ENCODE assay signal across 1 cellular context in the genomic region with DNA sequence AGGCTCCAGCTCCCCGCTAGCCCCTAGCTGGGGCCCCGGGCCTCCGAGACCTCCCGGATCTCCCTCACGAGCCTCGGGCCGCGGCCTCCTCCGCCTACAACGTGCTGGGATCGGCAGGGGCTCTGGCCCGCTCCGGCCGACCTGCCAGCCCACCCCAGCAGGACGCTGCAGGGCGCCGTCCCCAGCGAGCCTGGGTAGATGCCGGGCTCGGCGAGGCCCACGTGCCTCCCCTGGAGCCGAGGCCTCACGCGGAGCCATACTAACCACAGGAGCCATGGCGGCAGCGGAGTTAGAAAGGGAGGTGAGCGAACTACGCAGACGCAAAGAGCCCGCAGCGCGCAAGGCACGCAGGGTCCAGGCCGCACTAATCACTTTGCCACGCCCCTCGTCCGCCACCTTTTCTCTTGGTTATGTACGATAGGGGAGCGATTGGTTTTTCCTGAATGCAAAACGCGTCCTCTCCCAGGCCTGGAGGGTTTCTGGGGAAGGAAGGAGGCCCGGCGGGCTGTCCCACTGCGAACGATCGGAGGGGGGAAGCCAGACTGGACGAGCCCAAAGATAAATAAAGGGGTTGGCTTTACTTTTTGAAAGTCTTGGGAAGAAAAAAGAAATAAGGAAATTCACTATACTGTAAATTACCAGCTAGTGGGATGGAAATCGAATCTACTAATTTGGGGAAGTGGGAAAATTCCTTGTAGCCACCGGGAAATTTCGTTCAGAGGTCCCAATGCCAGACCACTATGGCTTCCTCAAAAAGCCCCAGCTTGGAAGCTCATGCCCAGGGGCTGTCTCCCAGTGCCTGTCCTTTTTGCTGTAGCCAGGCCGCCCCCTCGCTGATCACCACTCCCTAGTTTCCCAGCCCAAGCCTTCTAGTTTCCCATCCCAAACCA.
TF ChIP-seq lines count a peak whose summit lies in the region.

A gene (minus strand): TSS at position 298 of the 890 bp plus-strand sequence. CDS start 22 bp downstream, at position 276.

TF ChIP-seq in liver, 16 proteins besides CTCF, POLR2A, EP300 and RAD21 (continued from another document):
- TF ChIP-seq, protein P1, sequence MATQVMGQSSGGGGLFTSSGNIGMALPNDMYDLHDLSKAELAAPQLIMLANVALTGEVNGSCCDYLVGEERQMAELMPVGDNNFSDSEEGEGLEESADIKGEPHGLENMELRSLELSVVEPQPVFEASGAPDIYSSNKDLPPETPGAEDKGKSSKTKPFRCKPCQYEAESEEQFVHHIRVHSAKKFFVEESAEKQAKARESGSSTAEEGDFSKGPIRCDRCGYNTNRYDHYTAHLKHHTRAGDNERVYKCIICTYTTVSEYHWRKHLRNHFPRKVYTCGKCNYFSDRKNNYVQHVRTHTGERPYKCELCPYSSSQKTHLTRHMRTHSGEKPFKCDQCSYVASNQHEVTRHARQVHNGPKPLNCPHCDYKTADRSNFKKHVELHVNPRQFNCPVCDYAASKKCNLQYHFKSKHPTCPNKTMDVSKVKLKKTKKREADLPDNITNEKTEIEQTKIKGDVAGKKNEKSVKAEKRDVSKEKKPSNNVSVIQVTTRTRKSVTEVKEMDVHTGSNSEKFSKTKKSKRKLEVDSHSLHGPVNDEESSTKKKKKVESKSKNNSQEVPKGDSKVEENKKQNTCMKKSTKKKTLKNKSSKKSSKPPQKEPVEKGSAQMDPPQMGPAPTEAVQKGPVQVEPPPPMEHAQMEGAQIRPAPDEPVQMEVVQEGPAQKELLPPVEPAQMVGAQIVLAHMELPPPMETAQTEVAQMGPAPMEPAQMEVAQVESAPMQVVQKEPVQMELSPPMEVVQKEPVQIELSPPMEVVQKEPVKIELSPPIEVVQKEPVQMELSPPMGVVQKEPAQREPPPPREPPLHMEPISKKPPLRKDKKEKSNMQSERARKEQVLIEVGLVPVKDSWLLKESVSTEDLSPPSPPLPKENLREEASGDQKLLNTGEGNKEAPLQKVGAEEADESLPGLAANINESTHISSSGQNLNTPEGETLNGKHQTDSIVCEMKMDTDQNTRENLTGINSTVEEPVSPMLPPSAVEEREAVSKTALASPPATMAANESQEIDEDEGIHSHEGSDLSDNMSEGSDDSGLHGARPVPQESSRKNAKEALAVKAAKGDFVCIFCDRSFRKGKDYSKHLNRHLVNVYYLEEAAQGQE (IDR thresholded peaks at IDR 0.05) = peak; percentile 89
- TF ChIP-seq FOXA1 (IDR thresholded peaks at IDR 0.05) (peak; percentile 76), NR2F2 (IDR thresholded peaks at IDR 0.05) (peak; percentile 11), HNF4G (IDR thresholded peaks at IDR 0.05) (peak; percentile 11), JUND (IDR thresholded peaks at IDR 0.05) (no peak), YY1 (IDR thresholded peaks at IDR 0.05) (peak; percentile 98), RXRA (IDR thresholded peaks at IDR 0.05) (peak; percentile 69 to 74), GABPA (IDR thresholded peaks at IDR 0.05 in 1 of 2, conservative IDR thresholded peaks at IDR 0.05 in 1 of 2) (peak in 1 of 2 donors; percentile 77), TAF1 (conservative IDR thresholded peaks at IDR 0.05) (peak; percentile 55)
- TF ChIP-seq, protein P2, sequence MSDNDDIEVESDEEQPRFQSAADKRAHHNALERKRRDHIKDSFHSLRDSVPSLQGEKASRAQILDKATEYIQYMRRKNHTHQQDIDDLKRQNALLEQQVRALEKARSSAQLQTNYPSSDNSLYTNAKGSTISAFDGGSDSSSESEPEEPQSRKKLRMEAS (IDR thresholded peaks at IDR 0.05) = peak; percentile 99
- TF ChIP-seq, protein P3, sequence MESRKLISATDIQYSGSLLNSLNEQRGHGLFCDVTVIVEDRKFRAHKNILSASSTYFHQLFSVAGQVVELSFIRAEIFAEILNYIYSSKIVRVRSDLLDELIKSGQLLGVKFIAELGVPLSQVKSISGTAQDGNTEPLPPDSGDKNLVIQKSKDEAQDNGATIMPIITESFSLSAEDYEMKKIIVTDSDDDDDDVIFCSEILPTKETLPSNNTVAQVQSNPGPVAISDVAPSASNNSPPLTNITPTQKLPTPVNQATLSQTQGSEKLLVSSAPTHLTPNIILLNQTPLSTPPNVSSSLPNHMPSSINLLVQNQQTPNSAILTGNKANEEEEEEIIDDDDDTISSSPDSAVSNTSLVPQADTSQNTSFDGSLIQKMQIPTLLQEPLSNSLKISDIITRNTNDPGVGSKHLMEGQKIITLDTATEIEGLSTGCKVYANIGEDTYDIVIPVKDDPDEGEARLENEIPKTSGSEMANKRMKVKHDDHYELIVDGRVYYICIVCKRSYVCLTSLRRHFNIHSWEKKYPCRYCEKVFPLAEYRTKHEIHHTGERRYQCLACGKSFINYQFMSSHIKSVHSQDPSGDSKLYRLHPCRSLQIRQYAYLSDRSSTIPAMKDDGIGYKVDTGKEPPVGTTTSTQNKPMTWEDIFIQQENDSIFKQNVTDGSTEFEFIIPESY (IDR thresholded peaks at IDR 0.05) = peak; percentile 97
- TF ChIP-seq, protein P4, sequence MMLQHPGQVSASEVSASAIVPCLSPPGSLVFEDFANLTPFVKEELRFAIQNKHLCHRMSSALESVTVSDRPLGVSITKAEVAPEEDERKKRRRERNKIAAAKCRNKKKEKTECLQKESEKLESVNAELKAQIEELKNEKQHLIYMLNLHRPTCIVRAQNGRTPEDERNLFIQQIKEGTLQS (IDR thresholded peaks at IDR 0.05) = peak; percentile 43
